In the genomic region with DNA sequence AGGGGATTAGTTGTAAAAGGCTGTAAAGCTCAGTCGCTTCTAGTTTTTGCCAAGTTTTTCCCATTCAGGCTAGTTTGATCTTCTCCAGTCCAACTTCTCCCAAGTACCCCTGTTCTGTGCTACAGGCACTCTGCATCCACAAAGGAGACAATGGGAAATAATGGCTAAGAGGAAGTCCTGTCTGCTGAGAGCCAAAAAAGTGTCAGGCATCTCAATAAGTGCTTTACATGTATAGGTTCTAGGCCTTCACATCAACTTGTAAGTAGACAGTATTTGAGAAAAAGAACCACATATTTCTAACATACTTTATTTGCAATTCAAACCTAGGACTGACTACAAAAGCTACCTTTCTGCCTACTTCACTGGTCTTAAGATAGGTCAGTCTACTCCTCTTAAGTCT, we compare ENCODE assay signal across 22 cellular contexts. TPM values are rescaled to one million over a fixed set of nuclear protein-coding genes. Genes with fewer than 3 reads are reported as not detected.
"Had no signal": no experiment of that assay in that cellular context is flagged by ENCODE, and none has a peak within 500 bp of the region (broad histone marks: within the 10 kb centered on the region; RNA-seq: fewer than 3 reads in every experiment).

No MANE protein-coding gene starts in this region.

- H3K4me3 Mint-ChIP-seq: activated CD4-positive, alpha-beta memory T cell treated with anti-CD3 and anti-CD28 coated beads, Interleukin-2, amount 10 ng/mL, durations not matched to agents 7 days and 5 days; activated CD4-positive, alpha-beta T cell treated with anti-CD3 and anti-CD28 coated beads, Interleukin-2, amount 10 ng/mL, durations not matched to agents 7 days and 5 days; activated T-cell treated with anti-CD3 and anti-CD28 coated beads, Interleukin-2, amount 50 U/mL, for 24 hours; activated T-helper 17 cell treated with anti-CD3 and anti-CD28 coated beads, Interleukin-2, amount 50 U/mL, for 72 hours; endodermal cell; mesothelial cell of epicardium; naive B cell; nephron progenitor cell; stimulated activated memory B cell treated with anti-CD40 and anti-IgM and Interleukin-4, amounts not matched to agents 10 μg/mL and 1 μg/mL and 100 μg/mL, for 72 hours had no signal

- DNase-seq: activated CD4-positive, alpha-beta memory T cell treated with anti-CD3 and anti-CD28 coated beads, Interleukin-2, amount 10 ng/mL, durations not matched to agents 7 days and 5 days; activated naive CD4-positive, alpha-beta T cell; activated T-cell treated with anti-CD3 and anti-CD28 coated beads, Interleukin-2, amount 50 U/mL, for 24 hours; naive B cell; stimulated activated CD4-positive, alpha-beta T cell treated with anti-CD3 and anti-CD28 coated beads, Interleukin-4, amount 100 ng/mL, for 4 hours had no signal

- H3K36me3 Mint-ChIP-seq: mesothelial cell of epicardium; stimulated activated memory B cell treated with anti-CD40 and anti-IgM and Interleukin-4, amounts not matched to agents 10 μg/mL and 1 μg/mL and 100 μg/mL, for 72 hours had no signal

- H3K27ac Mint-ChIP-seq: activated CD4-positive, alpha-beta memory T cell treated with anti-CD3 and anti-CD28 coated beads, Interleukin-2, amount 10 ng/mL, durations not matched to agents 7 days and 5 days; activated CD4-positive, alpha-beta T cell treated with anti-CD3 and anti-CD28 coated beads, Interleukin-2, amount 10 ng/mL, durations not matched to agents 7 days and 5 days; activated naive CD4-positive, alpha-beta T cell treated with anti-CD3 and anti-CD28 coated beads, Interleukin-2, amount 50 U/mL, for 72 hours; activated T-cell treated with anti-CD3 and anti-CD28 coated beads, Interleukin-2, amount 50 U/mL, for 24 hours; activated T-helper 17 cell treated with anti-CD3 and anti-CD28 coated beads, Interleukin-2, amount 50 U/mL, for 72 hours; endodermal cell; mesothelial cell of epicardium; naive B cell; nephron progenitor cell; progenitor cell of endocrine pancreas; stimulated activated memory B cell treated with anti-CD40 and anti-IgM and Interleukin-4, amounts not matched to agents 10 μg/mL and 1 μg/mL and 100 μg/mL, for 72 hours had no signal

- H3K27ac ChIP-seq: epithelial cell of prostate, left ventricle myocardium inferior, neutrophil, ovary, stomach, suprapubic skin, transverse colon, VCaP had no signal

- H3K9me3 Mint-ChIP-seq: activated CD4-positive, alpha-beta memory T cell treated with anti-CD3 and anti-CD28 coated beads, Interleukin-2, amount 10 ng/mL, durations not matched to agents 7 days and 5 days; activated CD4-positive, alpha-beta T cell treated with anti-CD3 and anti-CD28 coated beads, Interleukin-2, amount 10 ng/mL, durations not matched to agents 7 days and 5 days; activated T-helper 17 cell treated with anti-CD3 and anti-CD28 coated beads, Interleukin-2, amount 50 U/mL, for 72 hours; endodermal cell; mesothelial cell of epicardium; nephron progenitor cell; stimulated activated memory B cell treated with anti-CD40 and anti-IgM and Interleukin-4, amounts not matched to agents 10 μg/mL and 1 μg/mL and 100 μg/mL, for 72 hours had no signal

- H3K4me3 ChIP-seq: left ventricle myocardium inferior, ovary, stomach, suprapubic skin, transverse colon had no signal

- ATAC-seq: activated T-helper 17 cell treated with anti-CD3 and anti-CD28 coated beads, Interleukin-2, amount 50 U/mL, for 72 hours; stimulated activated memory B cell treated with anti-CD40 and anti-IgM and Interleukin-4, amounts not matched to agents 10 μg/mL and 1 μg/mL and 100 μg/mL, for 72 hours had no signal

- H3K4me1 Mint-ChIP-seq: activated CD4-positive, alpha-beta T cell treated with anti-CD3 and anti-CD28 coated beads, Interleukin-2, amount 10 ng/mL, durations not matched to agents 7 days and 5 days; activated T-helper 17 cell treated with anti-CD3 and anti-CD28 coated beads, Interleukin-2, amount 50 U/mL, for 72 hours had no signal

- H3K9me3 ChIP-seq: left ventricle myocardium inferior, neutrophil, ovary, stomach, suprapubic skin, transverse colon had no signal

- H3K36me3 ChIP-seq: left ventricle myocardium inferior, neutrophil, ovary, stomach, suprapubic skin, transverse colon had no signal

- H3K27me3 ChIP-seq: ovary had no signal

RNA-seq across cellular contexts. Expression of a gene that starts 4.9 kb away (rescaled TPM):
- total RNA-seq: activated CD4-positive, alpha-beta memory T cell treated with anti-CD3 and anti-CD28 coated beads, Interleukin-2, amount 10 ng/mL, durations not matched to agents 7 days and 5 days; activated CD4-positive, alpha-beta T cell treated with anti-CD3 and anti-CD28 coated beads, Interleukin-2, amount 10 ng/mL, durations not matched to agents 7 days and 5 days; activated naive CD4-positive, alpha-beta T cell treated with anti-CD3 and anti-CD28 coated beads, Interleukin-2, amount 50 U/mL, for 72 hours; activated T-helper 17 cell treated with anti-CD3 and anti-CD28 coated beads, Interleukin-2, amount 50 U/mL, for 72 hours; left ventricle myocardium inferior; T-helper 1 cell treated with Interleukin-12 subunit alpha and Interleukin-12 subunit beta and Interleukin-4 antibody, amounts not matched to agents 30 ng/mL and 1 ng/mL, for 36 hours; transverse colon had no signal
